In the genomic region with DNA sequence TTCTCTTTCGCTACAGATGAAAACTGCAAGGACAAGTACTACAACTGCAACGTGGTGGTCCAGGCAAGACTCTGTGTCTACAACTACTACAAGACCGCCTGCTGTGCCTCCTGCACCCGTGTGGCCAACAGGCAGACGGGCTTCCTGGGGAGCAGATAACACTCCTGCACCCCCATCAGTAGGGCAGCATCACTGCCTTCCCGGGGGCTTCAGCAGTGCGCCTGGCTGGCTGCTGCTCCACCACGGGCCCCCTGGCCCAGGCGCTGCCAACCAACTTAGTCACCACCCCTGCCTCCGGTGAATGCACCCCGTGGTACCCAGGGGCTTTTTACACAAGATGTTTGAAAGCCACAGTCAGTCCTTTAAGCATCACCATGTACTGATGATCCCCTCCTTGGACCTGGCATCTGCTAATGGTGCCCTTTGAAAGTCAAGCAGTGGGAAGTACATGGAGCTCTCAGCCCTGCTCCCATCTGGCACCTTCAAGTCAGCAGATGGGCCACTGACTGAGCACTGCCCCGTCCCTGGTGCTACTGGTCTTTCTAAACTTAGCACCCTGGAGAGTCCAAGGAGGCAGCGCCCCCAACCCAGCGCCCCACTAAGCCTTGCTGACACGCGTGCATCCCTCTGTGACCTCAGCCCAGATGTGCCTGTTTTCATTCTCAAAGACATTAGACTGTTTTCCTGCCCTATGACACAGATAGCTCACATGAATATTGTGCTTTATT, we compare ENCODE assay signal across 1 cellular context.
TF ChIP-seq lines count a peak whose summit lies in the region.

No MANE protein-coding gene starts in this region.

TF ChIP-seq in SK-N-SH, 30 proteins besides CTCF, POLR2A, EP300 and RAD21 (continued from another document):
- TF ChIP-seq, protein P1, sequence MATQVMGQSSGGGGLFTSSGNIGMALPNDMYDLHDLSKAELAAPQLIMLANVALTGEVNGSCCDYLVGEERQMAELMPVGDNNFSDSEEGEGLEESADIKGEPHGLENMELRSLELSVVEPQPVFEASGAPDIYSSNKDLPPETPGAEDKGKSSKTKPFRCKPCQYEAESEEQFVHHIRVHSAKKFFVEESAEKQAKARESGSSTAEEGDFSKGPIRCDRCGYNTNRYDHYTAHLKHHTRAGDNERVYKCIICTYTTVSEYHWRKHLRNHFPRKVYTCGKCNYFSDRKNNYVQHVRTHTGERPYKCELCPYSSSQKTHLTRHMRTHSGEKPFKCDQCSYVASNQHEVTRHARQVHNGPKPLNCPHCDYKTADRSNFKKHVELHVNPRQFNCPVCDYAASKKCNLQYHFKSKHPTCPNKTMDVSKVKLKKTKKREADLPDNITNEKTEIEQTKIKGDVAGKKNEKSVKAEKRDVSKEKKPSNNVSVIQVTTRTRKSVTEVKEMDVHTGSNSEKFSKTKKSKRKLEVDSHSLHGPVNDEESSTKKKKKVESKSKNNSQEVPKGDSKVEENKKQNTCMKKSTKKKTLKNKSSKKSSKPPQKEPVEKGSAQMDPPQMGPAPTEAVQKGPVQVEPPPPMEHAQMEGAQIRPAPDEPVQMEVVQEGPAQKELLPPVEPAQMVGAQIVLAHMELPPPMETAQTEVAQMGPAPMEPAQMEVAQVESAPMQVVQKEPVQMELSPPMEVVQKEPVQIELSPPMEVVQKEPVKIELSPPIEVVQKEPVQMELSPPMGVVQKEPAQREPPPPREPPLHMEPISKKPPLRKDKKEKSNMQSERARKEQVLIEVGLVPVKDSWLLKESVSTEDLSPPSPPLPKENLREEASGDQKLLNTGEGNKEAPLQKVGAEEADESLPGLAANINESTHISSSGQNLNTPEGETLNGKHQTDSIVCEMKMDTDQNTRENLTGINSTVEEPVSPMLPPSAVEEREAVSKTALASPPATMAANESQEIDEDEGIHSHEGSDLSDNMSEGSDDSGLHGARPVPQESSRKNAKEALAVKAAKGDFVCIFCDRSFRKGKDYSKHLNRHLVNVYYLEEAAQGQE (IDR thresholded peaks at IDR 0.05; ENCODE audit: low read depth, low read length): no peak
- no peak for TF ChIP-seq RCOR1 (IDR thresholded peaks at IDR 0.05; ENCODE audit: low read length)
- TF ChIP-seq, protein P2, sequence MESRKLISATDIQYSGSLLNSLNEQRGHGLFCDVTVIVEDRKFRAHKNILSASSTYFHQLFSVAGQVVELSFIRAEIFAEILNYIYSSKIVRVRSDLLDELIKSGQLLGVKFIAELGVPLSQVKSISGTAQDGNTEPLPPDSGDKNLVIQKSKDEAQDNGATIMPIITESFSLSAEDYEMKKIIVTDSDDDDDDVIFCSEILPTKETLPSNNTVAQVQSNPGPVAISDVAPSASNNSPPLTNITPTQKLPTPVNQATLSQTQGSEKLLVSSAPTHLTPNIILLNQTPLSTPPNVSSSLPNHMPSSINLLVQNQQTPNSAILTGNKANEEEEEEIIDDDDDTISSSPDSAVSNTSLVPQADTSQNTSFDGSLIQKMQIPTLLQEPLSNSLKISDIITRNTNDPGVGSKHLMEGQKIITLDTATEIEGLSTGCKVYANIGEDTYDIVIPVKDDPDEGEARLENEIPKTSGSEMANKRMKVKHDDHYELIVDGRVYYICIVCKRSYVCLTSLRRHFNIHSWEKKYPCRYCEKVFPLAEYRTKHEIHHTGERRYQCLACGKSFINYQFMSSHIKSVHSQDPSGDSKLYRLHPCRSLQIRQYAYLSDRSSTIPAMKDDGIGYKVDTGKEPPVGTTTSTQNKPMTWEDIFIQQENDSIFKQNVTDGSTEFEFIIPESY (IDR thresholded peaks at IDR 0.05; ENCODE audit: borderline replicate concordance, low read depth): no peak
- TF ChIP-seq NRF1 (IDR thresholded peaks at IDR 0.05; ENCODE audit: low read depth, low read length): no peak
- TF ChIP-seq USF2 (IDR thresholded peaks at IDR 0.05; ENCODE audit: borderline replicate concordance, low read depth, low read length): no peak
TF ChIP-seq in SK-N-SH: peak in this region for 0.
